ENCODE assay signal across 16 cellular contexts in the genomic region with DNA sequence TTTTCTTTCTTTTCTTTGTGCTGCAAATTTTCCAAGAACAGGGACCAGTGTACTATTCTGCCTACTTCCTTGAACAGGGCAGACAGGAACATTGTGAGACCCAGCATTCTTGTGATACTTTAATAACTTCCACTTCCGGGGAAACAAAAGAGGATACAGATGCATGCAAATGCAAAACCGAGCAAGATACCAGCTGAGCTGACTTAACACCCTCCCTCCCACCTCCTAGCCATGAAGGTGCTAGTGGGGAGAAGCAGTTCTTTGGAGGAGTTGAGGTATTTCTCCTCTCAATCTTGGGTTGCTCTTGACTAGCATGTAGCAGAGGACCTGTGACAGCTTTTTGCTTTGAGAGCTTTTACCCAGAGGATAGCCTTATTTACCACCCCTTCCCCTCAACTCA.
DNase-seq lines count a peak whose midpoint lies in the region; ATAC-seq and TF ChIP-seq lines count a peak whose summit lies in the region.
"Had no signal": no experiment of that assay in that cellular context is flagged by ENCODE, and none has a peak within 500 bp of the region (broad histone marks: within the 10 kb centered on the region; RNA-seq: fewer than 3 reads in every experiment).

No MANE protein-coding gene starts in this region.

- TF ChIP-seq CTCF in OCI-LY7 (conservative IDR thresholded peaks at IDR 0.05; ENCODE audit: low read length) = no peak
- no peak for TF ChIP-seq CTCF in stomach (IDR thresholded peaks at IDR 0.05)
- TF ChIP-seq CTCF in testis (IDR thresholded peaks at IDR 0.05) = no peak

- intact Hi-C loops in OCI-LY7 (cut with micrococcal nuclease; ENCODE audit: unreplicated experiment) = no loop called here
- intact Hi-C loops in stomach (cut with DNase I; ENCODE audit: low total_unique reads) = no loop called here
- intact Hi-C loops in testis (cut with DNase I; ENCODE audit: low total_unique reads) = no loop called here

- POLR2A ChIA-PET in OCI-LY7 (lab: Charles Lee) = interaction anchor here (0.7 kb wide), 1 partner anchor 1422 kb away, joined by 3 read pairs; no protein-coding TSS in a partner anchor

- H3K27ac ChIP-seq in OCI-LY7 (ENCODE audit: low read depth, low read length, poor library complexity, severe bottlenecking) = no peak overlapping the region
- H3K27ac ChIP-seq in stomach = peak overlapping the region in 3 of 5 donors; percentile 21 to 81 (median 68)
- no peak overlapping the region for H3K27ac ChIP-seq in testis
- H3K27ac ChIP-seq: left ventricle myocardium inferior, thyroid gland had no signal

- H3K79me2 ChIP-seq in OCI-LY7 (ENCODE audit: insufficient read depth, low read depth, low read length) = no peaks in the 10 kb centered on the region

- H3K4me1 ChIP-seq in HAP-1 = peaks cover 12% of the 10 kb centered on the region
- no peaks in the 10 kb centered on the region for H3K4me1 ChIP-seq in OCI-LY7 (ENCODE audit: insufficient read depth, low read length, poor library complexity, severe bottlenecking)
- peaks cover 0 to 27% (median 16%) of the 10 kb centered on the region in 4 donors for H3K4me1 ChIP-seq in stomach
- H3K4me1 ChIP-seq in testis = no peaks in the 10 kb centered on the region
- H3K4me1 ChIP-seq: thyroid gland had no signal

- in situ Hi-C loops in HAP-1 (cut with MboI; ENCODE audit: low sequenced_read_pairs) = no loop called here

- no peak overlapping the region for H3K4me2 ChIP-seq in OCI-LY7 (ENCODE audit: low read length)

- peak; percentile 59 to 74 for DNase-seq in HAP-1 (ENCODE audit: low spot score in 2 of 2)
- DNase-seq in OCI-LY7 (ENCODE audit: low spot score) = peak; percentile 11
- DNase-seq in iPS-NIHi7 (ENCODE audit: extremely low spot score) = peak; percentile 23
- no peak for DNase-seq in stomach
- DNase-seq in testis = no peak
- no peak for DNase-seq in NCI-H510A (lab: John Stamatoyannopoulos, UW)
- DNase-seq: DMS 273 treated with DMSO at 0.1 percent for 48 hours; effector CD4-positive, alpha-beta T cell; left ventricle myocardium inferior; NCI-H1436 treated with DMSO at 0.1 percent for 48 hours; NCI-H345; thyroid gland had no signal

- CTCF ChIA-PET in OCI-LY7 (lab: Charles Lee; ENCODE audit: unreplicated experiment) = no interaction called here

- TF ChIP-seq POLR2A in stomach (IDR thresholded peaks at IDR 0.05) (no peak), testis (IDR thresholded peaks at IDR 0.05) (no peak)

- no peaks in the 10 kb centered on the region for H4K20me1 ChIP-seq in OCI-LY7 (ENCODE audit: insufficient read depth, low read length)

- H2AFZ ChIP-seq in OCI-LY7 (ENCODE audit: low read length) = peak overlapping the region; percentile 55; the same call in 1 of the 2 replicates

- no peak for ATAC-seq in HG03342 (IDR thresholded peaks at IDR 0.05; ENCODE audit: unreplicated experiment)
- ATAC-seq: activated T-helper 17 cell treated with anti-CD3 and anti-CD28 coated beads, Interleukin-2, amount 50 U/mL, for 72 hours; HepG2 had no signal

- H3K9me2 ChIP-seq in OCI-LY7 (ENCODE audit: insufficient read depth, low read length) = no peaks in the 10 kb centered on the region

- H3K36me3 ChIP-seq in HAP-1 (replicated peaks) (no peaks in the 10 kb centered on the region), OCI-LY7 (ENCODE audit: insufficient read depth, low read length) (no peaks in the 10 kb centered on the region), stomach (no peaks in the 10 kb centered on the region), testis (ENCODE audit: low read depth, missing control alignments) (no peaks in the 10 kb centered on the region)
- H3K36me3 ChIP-seq: left ventricle myocardium inferior, prostate gland, thyroid gland had no signal

- WGBS in stomach, 5 donors = 6 to 22% (median 13%) methylated on average over 2 of the region's 2 CpGs
- WGBS in testis, 2 donors = 27 to 52% methylated on average over 2 of the region's 2 CpGs

- H3K4me3 ChIP-seq in HAP-1 (no peak overlapping the region), OCI-LY7 (ENCODE audit: low read depth, low read length, poor library complexity, severe bottlenecking) (no peak overlapping the region), stomach (no peak overlapping the region), testis (no peak overlapping the region)
- H3K4me3 ChIP-seq: left ventricle myocardium inferior, prostate gland, thyroid gland had no signal

- H3K27me3 ChIP-seq in HAP-1 (ENCODE audit: low read depth) (no peaks in the 10 kb centered on the region), stomach (no peaks in the 10 kb centered on the region), testis (no peaks in the 10 kb centered on the region)
- H3K27me3 ChIP-seq: thyroid gland had no signal

- no peak for TF ChIP-seq EP300 in stomach (IDR thresholded peaks at IDR 0.05)

- H3K9me3 ChIP-seq in HAP-1 = no peaks in the 10 kb centered on the region
- H3K9me3 ChIP-seq in OCI-LY7 (ENCODE audit: low read length) = no peaks in the 10 kb centered on the region
- H3K9me3 ChIP-seq in stomach = no peaks in the 10 kb centered on the region
- no peaks in the 10 kb centered on the region for H3K9me3 ChIP-seq in testis
- H3K9me3 ChIP-seq: left ventricle myocardium inferior, prostate gland, thyroid gland had no signal

- BruUV-seq in OCI-LY7 (replicated peaks; lab: Mats Ljungman, UMichigan) = no TSS peak

Comparison
In these comparisons a context has a peak if more than half of its experiments do, and no peak if none do; other contexts are left out.
1. DNase-seq: peak in HAP-1 (2 of 2), OCI-LY7 (single experiment) and iPS-NIHi7 (single experiment); none in stomach (single experiment), testis (single experiment) and NCI-H510A (single experiment).
2. H3K27ac ChIP-seq: peak in stomach (3 of 5); none in OCI-LY7 (single experiment) and testis (0 of 2).